ENCODE assay signal across 9 cellular contexts in genomic region chr4:1351854-1352633, GRCh38. TPM values are rescaled to one million over a fixed set of nuclear protein-coding genes. Genes with fewer than 3 reads are reported as not detected.
DNase-seq lines count a peak whose midpoint lies in the region; ATAC-seq and TF ChIP-seq lines count a peak whose summit lies in the region.
"Had no signal": no experiment of that assay in that cellular context is flagged by ENCODE, and none has a peak within 500 bp of the region (broad histone marks: within the 10 kb centered on the region; RNA-seq: fewer than 3 reads in every experiment).

No MANE protein-coding gene starts in this region.

- H3K79me2 ChIP-seq in fibroblast of lung (ENCODE audit: control insufficient read depth, insufficient read depth, low read length) (peaks cover 5% of the 10 kb centered on the region), neural cell (replicated peaks; ENCODE audit: insufficient read depth, low read length) (no peaks in the 10 kb centered on the region)

- no peaks in the 10 kb centered on the region for H3K27me3 Mint-ChIP-seq in Calu3 (ENCODE audit: unreplicated experiment)

- CTCF ChIA-PET in Calu3 (lab: Charles Lee): no interaction called here
- CTCF ChIA-PET in Panc1 (lab: Charles Lee): no interaction called here

- no peaks in the 10 kb centered on the region for H3K9me3 Mint-ChIP-seq in Calu3 (ENCODE audit: low read depth, unreplicated experiment)

- no peaks in the 10 kb centered on the region for H3K9me3 ChIP-seq in Panc1 (ENCODE audit: control insufficient read depth, insufficient read depth, low read depth, low read length)
- no peaks in the 10 kb centered on the region for H3K9me3 ChIP-seq in fibroblast of lung (ENCODE audit: control insufficient read depth, insufficient read depth, low read depth, low read length)
- H3K9me3 ChIP-seq in neural cell (ENCODE audit: low read length): no peaks in the 10 kb centered on the region

- peak; percentile 71 for TF ChIP-seq RAD21 in neural cell (conservative IDR thresholded peaks at IDR 0.05)

- no peak overlapping the region for H3K9ac ChIP-seq in fibroblast of lung (ENCODE audit: insufficient read depth, low read length)
- no peak overlapping the region for H3K9ac ChIP-seq in neural cell (ENCODE audit: low read length)

- H4K20me1 ChIP-seq in fibroblast of lung (ENCODE audit: control insufficient read depth, extremely low read depth, insufficient read depth, low read length) (no peaks in the 10 kb centered on the region), neural cell (ENCODE audit: insufficient read depth) (no peaks in the 10 kb centered on the region)

- H3K4me1 ChIP-seq in Panc1 (ENCODE audit: control insufficient read depth, insufficient read depth, low read length): peaks cover 4% of the 10 kb centered on the region
- peaks cover 5% of the 10 kb centered on the region for H3K4me1 ChIP-seq in fibroblast of lung (ENCODE audit: control insufficient read depth, extremely low read depth, insufficient read depth, low read length)

- H3F3A ChIP-seq in neural cell (ENCODE audit: insufficient read depth, low read length, poor library complexity, severe bottlenecking): no peaks in the 10 kb centered on the region

- H3K27ac ChIP-seq in Panc1 (ENCODE audit: low read length) (0 out of 2 replicates have a peak overlapping the region, but pooled peaks have one; percentile 34), fibroblast of lung (ENCODE audit: insufficient read depth, low read length) (no peak overlapping the region), neural cell (ENCODE audit: low read length) (no peak overlapping the region)

- in situ Hi-C loops in Panc1 (cut with HindIII; ENCODE audit: low pct_unique_long_range_greater_than_20kb, low sequenced_read_pairs): no loop called here

- TF ChIP-seq CTCF in Calu3 (IDR thresholded peaks at IDR 0.05; ENCODE audit: unreplicated experiment): peak; percentile 62
- TF ChIP-seq CTCF in Panc1 (IDR thresholded peaks at IDR 0.05): no peak
- peak; percentile 86 to 90 for TF ChIP-seq CTCF in fibroblast of lung (conservative IDR thresholded peaks at IDR 0.05 in 1 of 2, IDR thresholded peaks at IDR 0.05 in 1 of 2; ENCODE audit: low read depth in 1 of 2, low read length in 2 of 2)
- TF ChIP-seq CTCF in neural cell (IDR thresholded peaks at IDR 0.05; ENCODE audit: poor library complexity, severe bottlenecking): peak; percentile 85

- peaks cover 15% of the 10 kb centered on the region for H3K36me3 Mint-ChIP-seq in Calu3 (ENCODE audit: insufficient read depth, unreplicated experiment)

- DNase-seq in Calu3 (peak; percentile 89), HT1080 (ENCODE audit: low read depth) (peak; percentile 57), Panc1 (ENCODE audit: low read depth, low spot score) (peak; percentile 54), fibroblast of lung (ENCODE audit: low read depth in 2 of 2) (peak; percentile 56 to 72)
- peak; percentile 95 for DNase-seq in activated T-cell treated with anti-CD3 and anti-CD28 coated beads, Interleukin-2, amount 50 U/mL, for 48 hours
- peak; percentile 83 for DNase-seq in stimulated activated naive CD4-positive, alpha-beta T cell treated with Interleukin-2 at 50 U/mL for 16 hours (lab: John Stamatoyannopoulos, UW)

- ATAC-seq in Panc1 (peak; percentile 69), GM21723 (IDR thresholded peaks at IDR 0.05; ENCODE audit: unreplicated experiment) (no peak)

- H3K4me2 ChIP-seq in fibroblast of lung (ENCODE audit: extremely low read depth, insufficient read depth, low read length): no peak overlapping the region
- H3K4me2 ChIP-seq in neural cell (ENCODE audit: low read length): no peak overlapping the region

- H2AFZ ChIP-seq in fibroblast of lung (ENCODE audit: low read length): no peak overlapping the region
- no peak overlapping the region for H2AFZ ChIP-seq in neural cell (ENCODE audit: low read depth, low read length)

- peaks cover 18% of the 10 kb centered on the region for H3K4me1 Mint-ChIP-seq in Calu3 (ENCODE audit: low read depth, unreplicated experiment)

- no peaks in the 10 kb centered on the region for H3K9me2 ChIP-seq in neural cell (ENCODE audit: insufficient read depth, low read length)

- H3K27ac Mint-ChIP-seq in Calu3 (ENCODE audit: unreplicated experiment): no peak overlapping the region

- POLR2A ChIA-PET in Panc1 (lab: Charles Lee): no interaction called here

- intact Hi-C loops in Calu3 (cut with micrococcal nuclease; ENCODE audit: unreplicated experiment): no loop called here
- intact Hi-C loops in Panc1 (cut with micrococcal nuclease; ENCODE audit: unreplicated experiment): no loop called here

- H3K36me3 ChIP-seq in Panc1 (ENCODE audit: control insufficient read depth, insufficient read depth, low read length) (no peaks in the 10 kb centered on the region), fibroblast of lung (ENCODE audit: control insufficient read depth, insufficient read depth, low read length) (peaks cover 27% of the 10 kb centered on the region), neural cell (ENCODE audit: insufficient read depth, low read length) (no peaks in the 10 kb centered on the region)

- BruUV-seq in Calu3 (replicated peaks; lab: Mats Ljungman, UMichigan): no TSS peak
- BruUV-seq in Panc1 (replicated peaks; lab: Mats Ljungman, UMichigan): no TSS peak

- no peak overlapping the region for H3K4me3 Mint-ChIP-seq in Calu3 (ENCODE audit: low read depth, unreplicated experiment)

- H3K27me3 ChIP-seq in Panc1 (ENCODE audit: control insufficient read depth, insufficient read depth, low read length) (no peaks in the 10 kb centered on the region), fibroblast of lung (ENCODE audit: control insufficient read depth, insufficient read depth, low read length) (no peaks in the 10 kb centered on the region), neural cell (ENCODE audit: insufficient read depth, low read depth, low read length) (no peaks in the 10 kb centered on the region)

- H3K4me3 ChIP-seq in Panc1 (ENCODE audit: low read depth in 2 of 2, low read length in 2 of 2) (no peak overlapping the region), fibroblast of lung (replicated peaks in 1 of 4; ENCODE audit: control extremely low read depth in 1 of 4, insufficient read depth in 1 of 4, low read depth in 3 of 4, low read length in 4 of 4) (no peak overlapping the region), neural cell (ENCODE audit: low read length) (no peak overlapping the region)

- TF ChIP-seq EP300 in neural cell (conservative IDR thresholded peaks at IDR 0.05; ENCODE audit: poor library complexity, severe bottlenecking): no peak

TF ChIP-seq in neural cell, 6 proteins besides CTCF, POLR2A, EP300 and RAD21:
- TF ChIP-seq SMC3 (conservative IDR thresholded peaks at IDR 0.05; ENCODE audit: poor library complexity) (peak; percentile 86), EZH2 (IDR thresholded peaks at IDR 0.05; ENCODE audit: borderline replicate concordance, insufficient read depth, low read length, poor library complexity, severe bottlenecking) (no peak)

RNA-seq across cellular contexts. Expression of gene UVSSA, which starts 5.0 kb away (rescaled TPM):
- total RNA-seq in Calu3 (2022) (19.9 and 22.6 TPM in 2 replicates), Panc1 (2021; ENCODE audit: unreplicated experiment) (23.4 TPM), fibroblast of lung (4.6 and 7.6 TPM in 2 replicates)
- total RNA-seq in HT1080 (2014; rRNA removed; shearing (Covaris generic)): 4.6 and 7.1 TPM in 2 replicates
- 5.0 and 5.8 TPM in 2 replicates for polyA plus RNA-seq in HT1080 (2015; cell fraction: cytosol; rRNA removed)
- polyA plus RNA-seq in HT1080 (2015; cell fraction: nucleus; rRNA removed): 46.5 and 48.7 TPM in 2 replicates
- polyA plus RNA-seq in Panc1 (2012; ENCODE audit: insufficient read length): 19.6 TPM
- polyA plus RNA-seq in fibroblast of lung (4.0 and 4.6 TPM in 2 replicates), neural cell (11.6 and 13.3 TPM in 2 replicates)
- 3.9 and 4.3 TPM in 2 replicates for polyA plus RNA-seq in fibroblast of lung (2012)
- polyA minus RNA-seq in fibroblast of lung (ENCODE audit: low replicate concordance) (5.6 and 7.3 TPM in 2 replicates), neural cell (16.4 and 17.8 TPM in 2 replicates)

RNA-seq across cellular contexts. Expression of gene NKX1-1, which starts 54.2 kb away (rescaled TPM):
- not detected in 2 replicates for total RNA-seq in Calu3 (2022)
- total RNA-seq in HT1080 (2014; rRNA removed; shearing (Covaris generic)): not detected in 2 replicates
- polyA plus RNA-seq in HT1080 (2015; cell fraction: cytosol; rRNA removed): not detected in 2 replicates
- polyA plus RNA-seq in HT1080 (2015; cell fraction: nucleus; rRNA removed): not detected in 2 replicates
- total RNA-seq in Panc1 (2021; ENCODE audit: unreplicated experiment): not detected
- polyA plus RNA-seq in Panc1 (2012; ENCODE audit: insufficient read length): not detected
- not detected in 2 replicates for total RNA-seq in fibroblast of lung
- not detected in 2 replicates for polyA plus RNA-seq in fibroblast of lung
- not detected in 2 replicates for polyA plus RNA-seq in fibroblast of lung (2012)
- polyA minus RNA-seq in fibroblast of lung (ENCODE audit: low replicate concordance): not detected in 2 replicates
- polyA plus RNA-seq in neural cell: not detected in 2 replicates
- polyA minus RNA-seq in neural cell: not detected in 2 replicates
- total RNA-seq: activated CD8-positive, alpha-beta memory T cell treated with anti-CD3 and anti-CD28 coated beads for 36 hours had no signal
